Comparison of ENCODE assay signal across 3 cellular contexts in the genomic region with DNA sequence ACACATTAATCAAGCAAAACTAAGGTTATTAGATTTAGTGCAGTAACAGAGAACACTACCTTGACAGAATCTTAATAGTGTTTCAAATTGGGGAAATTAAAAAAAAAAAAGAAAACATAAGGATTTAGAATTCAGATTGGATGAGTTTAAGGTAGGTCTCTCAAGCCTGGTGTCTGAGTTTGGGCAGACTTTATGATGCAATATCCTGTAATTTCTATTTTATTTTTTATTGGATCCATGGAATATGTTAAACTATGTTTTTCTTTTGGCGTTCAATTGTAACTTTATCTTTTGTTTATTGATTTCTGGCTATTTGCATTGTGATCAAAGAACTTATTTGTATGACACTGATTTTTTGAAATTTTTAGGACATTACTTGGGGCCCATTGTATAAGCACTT.
TF ChIP-seq lines count a peak whose summit lies in the region.

No MANE protein-coding gene starts in this region.

TF ChIP-seq in A549, 52 proteins besides CTCF, POLR2A, EP300 and RAD21 (continued from another document):
- TF ChIP-seq HDAC2 (IDR thresholded peaks at IDR 0.05): no peak
- TF ChIP-seq, protein P1, sequence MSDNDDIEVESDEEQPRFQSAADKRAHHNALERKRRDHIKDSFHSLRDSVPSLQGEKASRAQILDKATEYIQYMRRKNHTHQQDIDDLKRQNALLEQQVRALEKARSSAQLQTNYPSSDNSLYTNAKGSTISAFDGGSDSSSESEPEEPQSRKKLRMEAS (IDR thresholded peaks at IDR 0.05): no peak

TF ChIP-seq in IMR-90, 13 proteins besides CTCF, POLR2A, EP300 and RAD21 (continued from another document):
- peak; percentile 49; the same call in 1 of the 2 replicates for TF ChIP-seq CEBPB (IDR thresholded peaks at IDR 0.05; ENCODE audit: low read depth, low read length)
- TF ChIP-seq, protein P2, sequence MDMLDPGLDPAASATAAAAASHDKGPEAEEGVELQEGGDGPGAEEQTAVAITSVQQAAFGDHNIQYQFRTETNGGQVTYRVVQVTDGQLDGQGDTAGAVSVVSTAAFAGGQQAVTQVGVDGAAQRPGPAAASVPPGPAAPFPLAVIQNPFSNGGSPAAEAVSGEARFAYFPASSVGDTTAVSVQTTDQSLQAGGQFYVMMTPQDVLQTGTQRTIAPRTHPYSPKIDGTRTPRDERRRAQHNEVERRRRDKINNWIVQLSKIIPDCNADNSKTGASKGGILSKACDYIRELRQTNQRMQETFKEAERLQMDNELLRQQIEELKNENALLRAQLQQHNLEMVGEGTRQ (IDR thresholded peaks at IDR 0.05; ENCODE audit: low read depth, low read length): no peak

TF ChIP-seq in K562, 482 proteins besides CTCF, POLR2A, EP300 and RAD21:
- TF ChIP-seq, protein P3, sequence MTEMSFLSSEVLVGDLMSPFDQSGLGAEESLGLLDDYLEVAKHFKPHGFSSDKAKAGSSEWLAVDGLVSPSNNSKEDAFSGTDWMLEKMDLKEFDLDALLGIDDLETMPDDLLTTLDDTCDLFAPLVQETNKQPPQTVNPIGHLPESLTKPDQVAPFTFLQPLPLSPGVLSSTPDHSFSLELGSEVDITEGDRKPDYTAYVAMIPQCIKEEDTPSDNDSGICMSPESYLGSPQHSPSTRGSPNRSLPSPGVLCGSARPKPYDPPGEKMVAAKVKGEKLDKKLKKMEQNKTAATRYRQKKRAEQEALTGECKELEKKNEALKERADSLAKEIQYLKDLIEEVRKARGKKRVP (CRISPR knock-in tag; IDR thresholded peaks at IDR 0.05): peak; percentile 78
- TF ChIP-seq CEBPB (tag; IDR thresholded peaks at IDR 0.05) (peak; percentile 81), ZSCAN32 (CRISPR knock-in tag; IDR thresholded peaks at IDR 0.05) (peak; percentile 76; the same call in 1 of the 2 replicates), GABPA (tag; conservative IDR thresholded peaks at IDR 0.05; ENCODE audit: low read depth) (0 out of 2 replicates have a peak, but pooled peaks have one; percentile 17), NFRKB (IDR thresholded peaks at IDR 0.05; ENCODE audit: low read depth) (0 out of 2 replicates have a peak, but pooled peaks have one; percentile 14), ZNF778 (CRISPR knock-in tag; IDR thresholded peaks at IDR 0.05) (no peak), CEBPG (CRISPR knock-in tag; IDR thresholded peaks at IDR 0.05) (no peak; the same call in 1 of the 2 replicates), CEBPG (tag; conservative IDR thresholded peaks at IDR 0.05 in 1 of 2, IDR thresholded peaks at IDR 0.05 in 1 of 2) (peak; percentile 88 to 94), RBFOX2 (IDR thresholded peaks at IDR 0.05; ENCODE audit: low read depth, low read length) (peak; percentile 60; the same call in 1 of the 2 replicates), HCFC1 (IDR thresholded peaks at IDR 0.05; ENCODE audit: low read depth, low read length) (no peak), TBP (optimal IDR thresholded peaks at IDR 0.05; ENCODE audit: low read depth, low read length) (no peak), FOSL1 (tag; conservative IDR thresholded peaks at IDR 0.05) (no peak), ARHGAP35 (IDR thresholded peaks at IDR 0.05; ENCODE audit: partially characterized antibody) (no peak)
- TF ChIP-seq, protein P4, sequence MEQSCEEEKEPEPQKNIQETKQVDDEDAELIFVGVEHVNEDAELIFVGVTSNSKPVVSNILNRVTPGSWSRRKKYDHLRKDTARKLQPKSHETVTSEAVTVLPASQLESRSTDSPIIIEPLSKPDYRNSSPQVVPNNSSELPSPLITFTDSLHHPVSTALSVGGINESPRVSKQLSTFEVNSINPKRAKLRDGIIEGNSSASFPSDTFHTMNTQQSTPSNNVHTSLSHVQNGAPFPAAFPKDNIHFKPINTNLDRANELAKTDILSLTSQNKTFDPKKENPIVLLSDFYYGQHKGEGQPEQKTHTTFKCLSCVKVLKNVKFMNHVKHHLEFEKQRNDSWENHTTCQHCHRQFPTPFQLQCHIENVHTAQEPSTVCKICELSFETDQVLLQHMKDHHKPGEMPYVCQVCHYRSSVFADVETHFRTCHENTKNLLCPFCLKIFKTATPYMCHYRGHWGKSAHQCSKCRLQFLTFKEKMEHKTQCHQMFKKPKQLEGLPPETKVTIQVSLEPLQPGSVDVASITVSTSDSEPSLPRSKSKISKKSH (CRISPR knock-in tag; IDR thresholded peaks at IDR 0.05): no peak
- TF ChIP-seq, protein P5, sequence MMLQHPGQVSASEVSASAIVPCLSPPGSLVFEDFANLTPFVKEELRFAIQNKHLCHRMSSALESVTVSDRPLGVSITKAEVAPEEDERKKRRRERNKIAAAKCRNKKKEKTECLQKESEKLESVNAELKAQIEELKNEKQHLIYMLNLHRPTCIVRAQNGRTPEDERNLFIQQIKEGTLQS (IDR thresholded peaks at IDR 0.05): peak; percentile 86
- TF ChIP-seq, protein P5 (CRISPR knock-in tag; conservative IDR thresholded peaks at IDR 0.05): no peak
- TF ChIP-seq, protein P6, sequence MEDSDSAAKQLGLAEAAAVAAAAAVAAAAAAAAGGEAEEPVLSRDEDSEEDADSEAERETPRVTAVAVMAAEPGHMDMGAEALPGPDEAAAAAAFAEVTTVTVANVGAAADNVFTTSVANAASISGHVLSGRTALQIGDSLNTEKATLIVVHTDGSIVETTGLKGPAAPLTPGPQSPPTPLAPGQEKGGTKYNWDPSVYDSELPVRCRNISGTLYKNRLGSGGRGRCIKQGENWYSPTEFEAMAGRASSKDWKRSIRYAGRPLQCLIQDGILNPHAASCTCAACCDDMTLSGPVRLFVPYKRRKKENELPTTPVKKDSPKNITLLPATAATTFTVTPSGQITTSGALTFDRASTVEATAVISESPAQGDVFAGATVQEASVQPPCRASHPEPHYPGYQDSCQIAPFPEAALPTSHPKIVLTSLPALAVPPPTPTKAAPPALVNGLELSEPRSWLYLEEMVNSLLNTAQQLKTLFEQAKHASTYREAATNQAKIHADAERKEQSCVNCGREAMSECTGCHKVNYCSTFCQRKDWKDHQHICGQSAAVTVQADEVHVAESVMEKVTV (CRISPR knock-in tag; IDR thresholded peaks at IDR 0.05): no peak
- TF ChIP-seq, protein P7, sequence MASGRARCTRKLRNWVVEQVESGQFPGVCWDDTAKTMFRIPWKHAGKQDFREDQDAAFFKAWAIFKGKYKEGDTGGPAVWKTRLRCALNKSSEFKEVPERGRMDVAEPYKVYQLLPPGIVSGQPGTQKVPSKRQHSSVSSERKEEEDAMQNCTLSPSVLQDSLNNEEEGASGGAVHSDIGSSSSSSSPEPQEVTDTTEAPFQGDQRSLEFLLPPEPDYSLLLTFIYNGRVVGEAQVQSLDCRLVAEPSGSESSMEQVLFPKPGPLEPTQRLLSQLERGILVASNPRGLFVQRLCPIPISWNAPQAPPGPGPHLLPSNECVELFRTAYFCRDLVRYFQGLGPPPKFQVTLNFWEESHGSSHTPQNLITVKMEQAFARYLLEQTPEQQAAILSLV (tag; IDR thresholded peaks at IDR 0.05): peak; percentile 43; the same call in 1 of the 2 replicates
